Comparison of ENCODE assay signal across 12 cellular contexts in genomic region chr1:110477445-110477957, GRCh38. TPM values are rescaled to one million over a fixed set of nuclear protein-coding genes. Genes with fewer than 3 reads are reported as not detected.
A peak's percentile ranks its signal among the peaks of the same experiment; 100 is the strongest.
DNase-seq lines count a peak whose midpoint lies in the region; ATAC-seq and TF ChIP-seq lines count a peak whose summit lies in the region.
"Had no signal": no experiment of that assay in that cellular context is flagged by ENCODE, and none has a peak within 500 bp of the region (broad histone marks: within the 10 kb centered on the region; RNA-seq: fewer than 3 reads in every experiment).

No MANE protein-coding gene starts in this region.

- H3K27me3 Mint-ChIP-seq in MCF 10A (ENCODE audit: insufficient read depth, unreplicated experiment): peaks cover 9% of the 10 kb centered on the region

- in situ Hi-C loops in mammary epithelial cell (cut with MboI; ENCODE audit: low sequenced_read_pairs in 2 of 2): no loop called here

- H3K9me3 ChIP-seq in mammary epithelial cell (replicated peaks; ENCODE audit: insufficient read depth, low read length) (no peaks in the 10 kb centered on the region), OCI-LY7 (ENCODE audit: low read length) (no peaks in the 10 kb centered on the region), fibroblast of lung (ENCODE audit: control insufficient read depth, insufficient read depth, low read depth, low read length) (no peaks in the 10 kb centered on the region), testis (no peaks in the 10 kb centered on the region)

- no peak for ATAC-seq in GM21619 (IDR thresholded peaks at IDR 0.05; ENCODE audit: unreplicated experiment)

- H3K79me2 ChIP-seq in mammary epithelial cell (ENCODE audit: insufficient read depth, low read length) (no peaks in the 10 kb centered on the region), OCI-LY7 (ENCODE audit: insufficient read depth, low read depth, low read length) (no peaks in the 10 kb centered on the region), fibroblast of lung (ENCODE audit: control insufficient read depth, insufficient read depth, low read length) (no peaks in the 10 kb centered on the region)

- no peaks in the 10 kb centered on the region for H3K9me2 ChIP-seq in OCI-LY7 (ENCODE audit: insufficient read depth, low read length)

- H3K4me3 ChIP-seq in mammary epithelial cell (replicated peaks in 1 of 3; ENCODE audit: insufficient read depth in 1 of 3, low read depth in 2 of 3, low read length in 3 of 3): no peak overlapping the region
- H3K4me3 ChIP-seq in OCI-LY7 (ENCODE audit: low read depth, low read length, poor library complexity, severe bottlenecking): no peak overlapping the region
- no peak overlapping the region for H3K4me3 ChIP-seq in fibroblast of lung (replicated peaks in 1 of 4; ENCODE audit: control extremely low read depth in 1 of 4, insufficient read depth in 1 of 4, low read depth in 3 of 4, low read length in 4 of 4)
- H3K4me3 ChIP-seq in testis: no peak overlapping the region

- no peaks in the 10 kb centered on the region for H3K36me3 ChIP-seq in mammary epithelial cell (ENCODE audit: insufficient read depth, low read length)
- no peaks in the 10 kb centered on the region for H3K36me3 ChIP-seq in OCI-LY7 (ENCODE audit: insufficient read depth, low read length)
- H3K36me3 ChIP-seq in fibroblast of lung (ENCODE audit: control insufficient read depth, insufficient read depth, low read length): no peaks in the 10 kb centered on the region
- H3K36me3 ChIP-seq in testis (ENCODE audit: low read depth, missing control alignments): no peaks in the 10 kb centered on the region

- CTCF ChIA-PET in mammary epithelial cell (lab: Charles Lee; ENCODE audit: low non-redundant PET) (interaction anchor here (0.7 to 1.0 kb wide), 2 partner anchors 18 to 19 kb away, joined by 4 to 9 read pairs; no protein-coding TSS in a partner anchor), MCF 10A (lab: Yijun Ruan, JAX) (interaction anchor here (0.6 to 12.6 kb wide), 13 partner anchors 13 to 991 kb away, joined by 3 to 123 read pairs (median 3); no protein-coding TSS in a partner anchor), OCI-LY7 (lab: Charles Lee; ENCODE audit: unreplicated experiment) (no interaction called here)

- no peak for TF ChIP-seq POLR2A in testis (IDR thresholded peaks at IDR 0.05)

- peaks cover 18% of the 10 kb centered on the region for H3K4me1 Mint-ChIP-seq in MCF 10A (ENCODE audit: insufficient read depth, unreplicated experiment)
- H3K4me1 Mint-ChIP-seq: CD4-positive, alpha-beta memory T cell; nephron had no signal

- POLR2A ChIA-PET in MCF 10A (lab: Yijun Ruan, JAX): interaction anchor here (0.7 to 1.9 kb wide), 3 partner anchors 18 to 139 kb away, joined by 3 to 5 read pairs (median 3); no protein-coding TSS in a partner anchor
- POLR2A ChIA-PET in OCI-LY7 (lab: Charles Lee): interaction anchor here (0.6 kb wide), 1 partner anchor 328 kb away, joined by 3 read pairs; no protein-coding TSS in a partner anchor

- H3K27ac Mint-ChIP-seq in MCF 10A (ENCODE audit: low read depth, unreplicated experiment): no peak overlapping the region
- H3K27ac Mint-ChIP-seq: CD4-positive, alpha-beta memory T cell; nephron had no signal

- H3K27me3 ChIP-seq in mammary epithelial cell (ENCODE audit: insufficient read depth, low read length): no peaks in the 10 kb centered on the region
- no peaks in the 10 kb centered on the region for H3K27me3 ChIP-seq in fibroblast of lung (ENCODE audit: control insufficient read depth, insufficient read depth, low read length)
- H3K27me3 ChIP-seq in testis: no peaks in the 10 kb centered on the region

- BruUV-seq in mammary epithelial cell (replicated peaks; lab: Mats Ljungman, UMichigan) (no TSS peak), MCF 10A (replicated peaks; lab: Mats Ljungman, UMichigan) (no TSS peak), OCI-LY7 (replicated peaks; lab: Mats Ljungman, UMichigan) (no TSS peak)

- DNase-seq in mammary epithelial cell (no peak), MCF 10A (ENCODE audit: unreplicated experiment) (no peak), OCI-LY7 (ENCODE audit: low spot score) (peak; percentile 17), fibroblast of lung (ENCODE audit: low read depth in 2 of 2) (no peak), testis (peak; percentile 54), NCI-H1092 treated with DMSO at 0.1 percent for 48 hours (lab: John Stamatoyannopoulos, UW) (no peak)
- DNase-seq in central memory CD4-positive, alpha-beta T cell: no peak
- DNase-seq: CD4-positive, alpha-beta memory T cell; KBM-7 had no signal

- intact Hi-C loops in mammary epithelial cell (cut with micrococcal nuclease): loop anchor here (5.0 kb wide), 1 partner anchor 140 kb away; the partner anchor contains the start of gene RBM15
- intact Hi-C loops in MCF 10A (cut with micrococcal nuclease): no loop called here
- intact Hi-C loops in OCI-LY7 (cut with micrococcal nuclease; ENCODE audit: unreplicated experiment): no loop called here
- intact Hi-C loops in testis (cut with DNase I; ENCODE audit: low total_unique reads): no loop called here

- no peak overlapping the region for H3K9ac ChIP-seq in mammary epithelial cell (ENCODE audit: insufficient read depth, low read length)
- no peak overlapping the region for H3K9ac ChIP-seq in fibroblast of lung (ENCODE audit: insufficient read depth, low read length)

- H3K4me1 ChIP-seq in mammary epithelial cell (ENCODE audit: insufficient read depth, low read length): peaks cover 35% of the 10 kb centered on the region
- no peaks in the 10 kb centered on the region for H3K4me1 ChIP-seq in OCI-LY7 (ENCODE audit: insufficient read depth, low read length, poor library complexity, severe bottlenecking)
- peaks cover 2% of the 10 kb centered on the region for H3K4me1 ChIP-seq in fibroblast of lung (ENCODE audit: control insufficient read depth, extremely low read depth, insufficient read depth, low read length)
- H3K4me1 ChIP-seq in testis: peaks cover 24% of the 10 kb centered on the region

- no peaks in the 10 kb centered on the region for H3K9me3 Mint-ChIP-seq in MCF 10A (ENCODE audit: unreplicated experiment)
- H3K9me3 Mint-ChIP-seq: CD4-positive, alpha-beta memory T cell; nephron had no signal

- no peaks in the 10 kb centered on the region for H4K20me1 ChIP-seq in mammary epithelial cell (ENCODE audit: insufficient read depth, low read length)
- no peaks in the 10 kb centered on the region for H4K20me1 ChIP-seq in OCI-LY7 (ENCODE audit: insufficient read depth, low read length)
- H4K20me1 ChIP-seq in fibroblast of lung (ENCODE audit: control insufficient read depth, extremely low read depth, insufficient read depth, low read length): no peaks in the 10 kb centered on the region

- H3K4me2 ChIP-seq in mammary epithelial cell (ENCODE audit: insufficient read depth, low read depth, low read length) (peak overlapping the region; percentile 38), OCI-LY7 (ENCODE audit: low read length) (no peak overlapping the region), fibroblast of lung (ENCODE audit: extremely low read depth, insufficient read depth, low read length) (peak overlapping the region; percentile 17)

- TF ChIP-seq CTCF in mammary epithelial cell (conservative IDR thresholded peaks at IDR 0.05 in 1 of 2, IDR thresholded peaks at IDR 0.05 in 1 of 2; ENCODE audit: extremely low read depth in 1 of 2, insufficient read depth in 1 of 2, low read depth in 1 of 2, low read length in 2 of 2) (peak; percentile 39 to 58), MCF 10A (IDR thresholded peaks at IDR 0.05; ENCODE audit: unreplicated experiment) (no peak), OCI-LY7 (conservative IDR thresholded peaks at IDR 0.05; ENCODE audit: low read length) (peak; percentile 55), fibroblast of lung (conservative IDR thresholded peaks at IDR 0.05 in 1 of 2, IDR thresholded peaks at IDR 0.05 in 1 of 2; ENCODE audit: low read depth in 1 of 2, low read length in 2 of 2) (peak in 1 of 2 donors; percentile 20), testis (IDR thresholded peaks at IDR 0.05) (peak in 2 of 3 experiments; percentile 8 to 9)

- peak overlapping the region; percentile 8 for H3K27ac ChIP-seq in mammary epithelial cell (ENCODE audit: insufficient read depth, low read depth, low read length)
- no peak overlapping the region for H3K27ac ChIP-seq in OCI-LY7 (ENCODE audit: low read depth, low read length, poor library complexity, severe bottlenecking)
- H3K27ac ChIP-seq in fibroblast of lung (ENCODE audit: insufficient read depth, low read length): no peak overlapping the region
- H3K27ac ChIP-seq in testis: peak overlapping the region in 1 of 2 donors; percentile 13

- dilution Hi-C loops in mammary epithelial cell (cut with HindIII; ENCODE audit: low sequenced_read_pairs): no loop called here

- 31% methylated on average over 3 of the region's 3 CpGs for WGBS in mammary epithelial cell (ENCODE audit: low coverage, missing lambda C conversion rate)
- WGBS in testis, 2 donors: 69 to 78% methylated on average over 2 to 3 of the region's 3 CpGs

- no peak overlapping the region for H2AFZ ChIP-seq in mammary epithelial cell (ENCODE audit: low read depth, low read length)
- no peak overlapping the region for H2AFZ ChIP-seq in OCI-LY7 (ENCODE audit: low read length)
- H2AFZ ChIP-seq in fibroblast of lung (ENCODE audit: low read length): no peak overlapping the region

- no peaks in the 10 kb centered on the region for H3K36me3 Mint-ChIP-seq in MCF 10A (ENCODE audit: insufficient read depth, unreplicated experiment)
- H3K36me3 Mint-ChIP-seq: CD4-positive, alpha-beta memory T cell had no signal

- H3K4me3 Mint-ChIP-seq in MCF 10A (ENCODE audit: unreplicated experiment): no peak overlapping the region
- H3K4me3 Mint-ChIP-seq: CD4-positive, alpha-beta memory T cell; nephron had no signal

RNA-seq across cellular contexts. Expression of gene PROK1, which starts 26.6 kb away (rescaled TPM):
- total RNA-seq in mammary epithelial cell (not detected), MCF 10A (2022) (not detected in 2 replicates), OCI-LY7 (2022) (not detected in 2 replicates), fibroblast of lung (not detected in 2 replicates), testis (10 to 100 TPM; 50.4 to 70.6 TPM)
- polyA plus RNA-seq in mammary epithelial cell (not detected), fibroblast of lung (not detected in 2 replicates), testis (ENCODE audit: insufficient read depth, low read depth, low replicate concordance) (85.5 TPM)
- polyA minus RNA-seq in mammary epithelial cell (not detected), fibroblast of lung (ENCODE audit: low replicate concordance) (not detected in 2 replicates)
- total RNA-seq in OCI-LY7 (2014; rRNA removed; shearing (Covaris generic)): not detected in 2 replicates
- polyA plus RNA-seq in fibroblast of lung (2012): not detected in 2 replicates
- total RNA-seq: CD4-positive, alpha-beta memory T cell; glomerular endothelial cell had no signal
- polyA plus RNA-seq: CD4-positive, alpha-beta memory T cell had no signal

RNA-seq across cellular contexts. Expression of gene KCNA10, which starts 41.5 kb away (rescaled TPM):
- total RNA-seq in mammary epithelial cell: not detected
- not detected for polyA plus RNA-seq in mammary epithelial cell
- polyA minus RNA-seq in mammary epithelial cell: not detected
- not detected in 2 replicates for total RNA-seq in MCF 10A (2022)
- total RNA-seq in OCI-LY7 (2014; rRNA removed; shearing (Covaris generic)): not detected in 2 replicates
- total RNA-seq in OCI-LY7 (2022): not detected in 2 replicates
- not detected in 2 replicates for total RNA-seq in fibroblast of lung
- not detected in 2 replicates for polyA plus RNA-seq in fibroblast of lung
- polyA plus RNA-seq in fibroblast of lung (2012): not detected in 2 replicates
- not detected in 2 replicates for polyA minus RNA-seq in fibroblast of lung (ENCODE audit: low replicate concordance)
- under 1 TPM in 1 of 2 donors, not detected in 1; 0.50 TPM for total RNA-seq in testis
- polyA plus RNA-seq in testis (ENCODE audit: insufficient read depth, low read depth, low replicate concordance): 0.21 TPM
- total RNA-seq: CD4-positive, alpha-beta memory T cell; glomerular endothelial cell had no signal
- polyA plus RNA-seq: CD4-positive, alpha-beta memory T cell had no signal

Comparison
In these comparisons a context has a peak if more than half of its experiments do, and no peak if none do; other contexts are left out.
1. DNase-seq: peak in OCI-LY7 (single experiment) and testis (single experiment); none in mammary epithelial cell (single experiment), MCF 10A (single experiment), fibroblast of lung (0 of 2), NCI-H1092 treated with DMSO at 0.1 percent for 48 hours (single experiment) and central memory CD4-positive, alpha-beta T cell (single experiment).
2. RNA of gene PROK1, which starts 26.6 kb away (total RNA-seq): 50.4 to 70.6 TPM in testis; not detected in OCI-LY7, not detected in mammary epithelial cell, not detected in MCF 10A and not detected in fibroblast of lung; every median in the first group is over 10 times any median in the second.